In the genomic region with DNA sequence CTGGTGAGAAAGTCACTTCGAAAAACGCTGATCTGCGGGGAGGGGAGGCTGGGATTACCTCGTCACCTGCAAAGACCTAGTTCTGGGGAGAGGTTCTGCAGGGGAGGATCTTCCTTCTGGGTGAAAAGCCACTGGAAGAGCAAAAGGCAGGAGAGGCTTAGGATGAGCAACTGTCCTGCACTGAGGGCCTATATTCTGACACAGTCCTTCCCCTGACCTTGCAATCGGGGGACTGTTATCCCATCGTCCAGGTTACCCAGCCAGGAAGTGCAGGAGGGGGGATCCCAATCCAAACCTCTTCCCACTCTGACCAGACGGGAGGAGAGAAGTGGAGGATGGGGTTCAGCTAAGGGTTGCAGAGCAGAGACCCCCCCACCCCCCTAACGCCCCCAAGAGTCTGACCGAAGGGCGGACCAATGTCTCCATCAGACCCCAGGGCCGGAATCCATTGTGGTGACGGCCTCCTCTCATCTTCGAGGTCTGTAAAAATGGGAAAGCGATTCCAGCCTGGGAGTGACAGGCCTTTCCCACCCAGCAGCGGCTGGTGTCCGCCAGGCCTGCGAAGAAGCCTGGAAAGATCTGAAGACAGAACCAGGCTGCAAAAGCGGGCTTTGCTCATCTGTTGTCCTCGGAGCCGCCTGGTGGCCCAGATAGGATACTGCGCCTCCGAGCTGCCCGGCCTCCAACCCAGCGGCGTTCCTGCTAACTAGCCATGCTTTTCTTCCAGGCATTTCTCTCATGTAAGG, we compare ENCODE assay signal across 8 cellular contexts. TPM values are rescaled to one million over a fixed set of nuclear protein-coding genes. Genes with fewer than 3 reads are reported as not detected.
DNase-seq lines count a peak whose midpoint lies in the region; ATAC-seq and TF ChIP-seq lines count a peak whose summit lies in the region.

No MANE protein-coding gene starts in this region.

- no peaks in the 10 kb centered on the region for H3K27me3 ChIP-seq in breast epithelium
- no peaks in the 10 kb centered on the region for H3K27me3 ChIP-seq in skeletal muscle tissue (ENCODE audit: control insufficient read depth in 3 of 3, insufficient read depth in 3 of 3, low read length in 3 of 3)

- H3K9me3 ChIP-seq in breast epithelium, result no peaks in the 10 kb centered on the region
- H3K9me3 ChIP-seq in skeletal muscle tissue (ENCODE audit: control insufficient read depth in 3 of 3, low read length in 3 of 3), result no peaks in the 10 kb centered on the region

- peaks cover 34 to 47% (median 45%) of the 10 kb centered on the region in 3 donors for H3K27me3 Mint-ChIP-seq in CD14-positive monocyte (ENCODE audit: low read depth in 3 of 3)

- ATAC-seq in GM21619 (IDR thresholded peaks at IDR 0.05; ENCODE audit: unreplicated experiment), result no peak

- peaks cover 53% of the 10 kb centered on the region for H3K4me1 Mint-ChIP-seq in CD14-positive monocyte

- peak; percentile 92 for TF ChIP-seq CTCF in CD14-positive monocyte (IDR thresholded peaks at IDR 0.05)
- TF ChIP-seq CTCF in WI38 (IDR thresholded peaks at IDR 0.05; ENCODE audit: low read depth, low read length), result peak; percentile 98
- TF ChIP-seq CTCF in breast epithelium (IDR thresholded peaks at IDR 0.05), result peak; percentile 97 to 98 (median 98)

- peak overlapping the region in 6 of 7 donors; percentile 70 to 88 (median 76) for H3K27ac Mint-ChIP-seq in CD14-positive monocyte

- H3K9me3 Mint-ChIP-seq in CD14-positive monocyte, result peaks cover 0 to 10% (median 5%) of the 10 kb centered on the region in 7 donors

- DNase-seq in CD14-positive monocyte (ENCODE audit: low spot score) (peak; percentile 77), GOT3 (lab: John Stamatoyannopoulos, UW) (peak; percentile 73), NCI-H2107 treated with DMSO at 0.1 percent for 48 hours (lab: John Stamatoyannopoulos, UW; ENCODE audit: unreplicated experiment) (peak; percentile 27), breast epithelium (ENCODE audit: low spot score in 2 of 2) (peak; percentile 88), iPS-NIHi7 (ENCODE audit: extremely low spot score) (peak; percentile 82)

- no peaks in the 10 kb centered on the region for H3K36me3 ChIP-seq in breast epithelium
- no peaks in the 10 kb centered on the region for H3K36me3 ChIP-seq in skeletal muscle tissue (ENCODE audit: control insufficient read depth in 3 of 3, insufficient read depth in 3 of 3, low read length in 3 of 3)

- H3K36me3 Mint-ChIP-seq in CD14-positive monocyte, result peaks cover 6 to 15% of the 10 kb centered on the region in 2 donors

- H3K9ac ChIP-seq in skeletal muscle tissue (ENCODE audit: low read depth in 1 of 3, low read length in 3 of 3), result peak overlapping the region; percentile 95 to 97 (median 95)

- H3K4me3 ChIP-seq in WI38 (ENCODE audit: low read depth, low read length), result peak overlapping the region; percentile 77
- peak overlapping the region; percentile 73 to 92 (median 83) for H3K4me3 ChIP-seq in breast epithelium
- H3K4me3 ChIP-seq in skeletal muscle tissue (ENCODE audit: low read length in 3 of 3), result peak overlapping the region; percentile 68 to 83 (median 81)

- H3K4me3 Mint-ChIP-seq in CD14-positive monocyte, result peak overlapping the region; percentile 96 to 98

- H3K27ac ChIP-seq in breast epithelium (peak overlapping the region; percentile 94 to 97), skeletal muscle tissue (ENCODE audit: low read depth, low read length) (peak overlapping the region; percentile 98)

- peaks cover 17 to 33% of the 10 kb centered on the region in 2 donors for H3K4me1 ChIP-seq in breast epithelium
- H3K4me1 ChIP-seq in skeletal muscle tissue (ENCODE audit: control insufficient read depth in 3 of 3, insufficient read depth in 3 of 3, low read length in 3 of 3), result peaks cover 51 to 62% (median 56%) of the 10 kb centered on the region in 3 donors

- no peak for TF ChIP-seq POLR2A in breast epithelium (IDR thresholded peaks at IDR 0.05)

- intact Hi-C loops in CD14-positive monocyte (cut with micrococcal nuclease) (loop anchor here (2.0 kb wide), 2 partner anchors 15 to 109 kb away; no protein-coding TSS in a partner anchor), breast epithelium (cut with DNase I; ENCODE audit: low total_unique reads) (loop anchor here (5.0 kb wide), 1 partner anchor 72 kb away; no protein-coding TSS in a partner anchor)

RNA-seq across cellular contexts. Expression of a gene that starts 1.6 kb away (rescaled TPM):
- polyA plus RNA-seq in CD14-positive monocyte, result under 1 TPM; 0.29 to 0.59 TPM
- total RNA-seq in breast epithelium, result 100 to 1,000 TPM; 109 to 151 (median 117) TPM
- total RNA-seq in skeletal muscle tissue, result 37.6 TPM

RNA-seq across cellular contexts. Expression of a gene that starts 24.3 kb away (rescaled TPM):
- not detected for polyA plus RNA-seq in CD14-positive monocyte
- not detected for total RNA-seq in breast epithelium
- total RNA-seq in skeletal muscle tissue, result not detected

Comparison
In these comparisons a context has a peak if more than half of its experiments do, and no peak if none do; other contexts are left out.
1. DNase-seq: peak in every context shown above with its lines; median percentile 88 in breast epithelium; 82 in iPS-NIHi7; 77 in CD14-positive monocyte; 73 in GOT3; 27 in NCI-H2107 treated with DMSO at 0.1 percent for 48 hours.